10 cellular contexts compared by ENCODE assay signal in the genomic region with DNA sequence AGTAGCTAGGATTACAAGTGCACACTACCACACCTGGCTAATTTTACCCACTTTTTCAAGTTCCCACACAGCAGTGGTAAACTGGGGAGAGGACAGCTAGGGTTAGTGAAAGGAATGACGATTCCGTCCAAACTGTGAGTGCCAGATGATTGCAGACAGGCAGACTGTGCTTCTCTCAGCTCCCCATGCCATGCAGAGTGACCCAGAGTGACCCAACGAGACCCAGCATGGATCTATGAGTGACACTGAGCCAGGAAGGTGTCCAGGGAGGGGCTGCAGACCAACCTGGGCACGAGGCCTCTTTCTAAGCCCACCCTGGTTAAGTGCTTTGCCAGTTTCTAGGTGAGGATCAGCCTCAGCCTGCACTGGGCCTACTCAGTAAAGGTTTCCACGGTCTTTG. TPM values are rescaled to one million over a fixed set of nuclear protein-coding genes. Genes with fewer than 3 reads are reported as not detected.
DNase-seq lines count a peak whose midpoint lies in the region; ATAC-seq lines count a peak whose summit lies in the region.
"Had no signal": no experiment of that assay in that cellular context is flagged by ENCODE, and none has a peak within 500 bp of the region (broad histone marks: within the 10 kb centered on the region; RNA-seq: fewer than 3 reads in every experiment).

No MANE protein-coding gene starts in this region.

- intact Hi-C loops in Right ventricle myocardium inferior (cut with DNase I) (loop anchor here (5.0 kb wide), 1 partner anchor 43 kb away; no protein-coding TSS in a partner anchor), cardiac septum (cut with DNase I) (no loop called here), left cardiac atrium (cut with DNase I) (loop anchor here in 1 of 2 donors (5.0 kb wide), 1 partner anchor 38 kb away; no protein-coding TSS in a partner anchor)
- intact Hi-C loops in CD4-positive, alpha-beta memory T cell (cut with micrococcal nuclease): no loop called here

- POLR2A ChIA-PET in CD4-positive, alpha-beta memory T cell (lab: Charles Lee; ENCODE audit: partially characterized antibody): interaction anchor here (1.2 to 3.4 kb wide), 3 partner anchors 8 to 51 kb away, joined by 3 to 12 read pairs (median 4); partner anchors contain the start of gene KLF11

- H3K4me1 ChIP-seq in rectal smooth muscle tissue (ENCODE audit: control insufficient read depth, insufficient read depth, low read length): peaks cover 37% of the 10 kb centered on the region
- peaks cover 23% of the 10 kb centered on the region for H3K4me1 ChIP-seq in CD4-positive, alpha-beta memory T cell (ENCODE audit: insufficient read depth, low read length)

- H3K4me3 ChIP-seq in rectal smooth muscle tissue (ENCODE audit: low read length): no peak overlapping the region
- H3K4me3 ChIP-seq in CD4-positive, alpha-beta memory T cell (ENCODE audit: low read length in 2 of 2): no peak overlapping the region

- no peaks in the 10 kb centered on the region for H3K27me3 Mint-ChIP-seq in CD4-positive, alpha-beta memory T cell

- no peaks in the 10 kb centered on the region for H3K36me3 ChIP-seq in rectal smooth muscle tissue (ENCODE audit: control insufficient read depth, insufficient read depth, low read length)
- no peaks in the 10 kb centered on the region for H3K36me3 ChIP-seq in CD4-positive, alpha-beta memory T cell (ENCODE audit: insufficient read depth, low read length)

- H3K4me1 Mint-ChIP-seq in CD4-positive, alpha-beta memory T cell: peaks cover 10 to 26% (median 12%) of the 10 kb centered on the region in 4 donors
- H3K4me1 Mint-ChIP-seq: mesothelial cell of epicardium had no signal

- no peaks in the 10 kb centered on the region for H3K9me3 ChIP-seq in CD4-positive, alpha-beta memory T cell (ENCODE audit: control insufficient read depth in 1 of 2, low read length in 2 of 2)

- no peaks in the 10 kb centered on the region for H3K27me3 ChIP-seq in rectal smooth muscle tissue (ENCODE audit: control insufficient read depth, insufficient read depth, low read length)
- H3K27me3 ChIP-seq in CD4-positive, alpha-beta memory T cell (ENCODE audit: insufficient read depth, low read length): no peaks in the 10 kb centered on the region

- CTCF ChIA-PET in CD4-positive, alpha-beta memory T cell (lab: Charles Lee; ENCODE audit: partially characterized antibody): interaction anchor here (1.1 to 6.0 kb wide), 5 partner anchors 12 to 221 kb away, joined by 3 to 53 read pairs (median 4); no protein-coding TSS in a partner anchor

- H3K4me3 Mint-ChIP-seq in CD4-positive, alpha-beta memory T cell: no peak overlapping the region
- H3K4me3 Mint-ChIP-seq: mesothelial cell of epicardium had no signal

- peak overlapping the region; percentile 77 for H3K27ac ChIP-seq in rectal smooth muscle tissue (ENCODE audit: low read depth, low read length)
- H3K27ac ChIP-seq in CD4-positive, alpha-beta memory T cell (ENCODE audit: low read depth, low read length): no peak overlapping the region

- DNase-seq in Right ventricle myocardium inferior (ENCODE audit: missing footprints) (peak; percentile 35), cardiac septum (ENCODE audit: low spot score) (no peak), left cardiac atrium (no peak), DMS153 (lab: John Stamatoyannopoulos, UW) (no peak), anterior cingulate cortex (lab: John Stamatoyannopoulos, UW) (no peak)
- DNase-seq in CD4-positive, alpha-beta memory T cell: no peak
- DNase-seq: NCI-H2227 treated with DMSO at 0.1 percent for 48 hours had no signal

- no peak overlapping the region for H3K9ac ChIP-seq in rectal smooth muscle tissue (ENCODE audit: low read length)

- H3K27ac Mint-ChIP-seq in CD4-positive, alpha-beta memory T cell: peak overlapping the region in 2 of 7 donors; percentile 24 to 27
- H3K27ac Mint-ChIP-seq: mesothelial cell of epicardium had no signal

- no peaks in the 10 kb centered on the region for H3K36me3 Mint-ChIP-seq in CD4-positive, alpha-beta memory T cell
- H3K36me3 Mint-ChIP-seq: mesothelial cell of epicardium had no signal

- H3K9me3 Mint-ChIP-seq in CD4-positive, alpha-beta memory T cell: no peaks in the 10 kb centered on the region
- H3K9me3 Mint-ChIP-seq: mesothelial cell of epicardium had no signal

- peak; percentile 78 for ATAC-seq in Right ventricle myocardium inferior
- peak; percentile 22 to 59 for ATAC-seq in left cardiac atrium
- ATAC-seq in GM18909 (IDR thresholded peaks at IDR 0.05; ENCODE audit: poor library complexity, unreplicated experiment): no peak

RNA-seq across cellular contexts. Expression of gene KLF11, which starts 7.7 kb away (rescaled TPM):
- total RNA-seq in Right ventricle myocardium inferior: 28.2 TPM
- 22.3 TPM for total RNA-seq in cardiac septum
- 10 to 100 TPM; 21.7 to 32.0 TPM for total RNA-seq in left cardiac atrium
- 1 to 10 TPM; 7.0 TPM for total RNA-seq in CD4-positive, alpha-beta memory T cell
- polyA plus RNA-seq in CD4-positive, alpha-beta memory T cell: 1 to 10 TPM; 8.8 to 9.8 TPM

RNA-seq across cellular contexts. Expression of gene CYS1, which starts 44.6 kb away (rescaled TPM):
- total RNA-seq in Right ventricle myocardium inferior (3.2 TPM), cardiac septum (3.8 TPM), left cardiac atrium (1 to 10 TPM; 3.5 to 4.1 TPM)
- not detected for total RNA-seq in CD4-positive, alpha-beta memory T cell
- not detected for polyA plus RNA-seq in CD4-positive, alpha-beta memory T cell
